ENCODE assay signal across 18 cellular contexts in genomic region chr4:86587016-86587713, GRCh38. TPM values are rescaled to one million over a fixed set of nuclear protein-coding genes. Genes with fewer than 3 reads are reported as not detected.
A peak's percentile ranks its signal among the peaks of the same experiment; 100 is the strongest.
DNase-seq lines count a peak whose midpoint lies in the region; ATAC-seq and TF ChIP-seq lines count a peak whose summit lies in the region.
"Had no signal": no experiment of that assay in that cellular context is flagged by ENCODE, and none has a peak within 500 bp of the region (broad histone marks: within the 10 kb centered on the region; RNA-seq: fewer than 3 reads in every experiment).

No MANE protein-coding gene starts in this region.

- H3K4me1 ChIP-seq in left ventricle myocardium inferior (no peaks in the 10 kb centered on the region), thyroid gland (peaks cover 4 to 22% of the 10 kb centered on the region in 2 donors)
- H3K4me1 ChIP-seq: gastrocnemius medialis had no signal

- H3K36me3 ChIP-seq in left ventricle myocardium inferior (no peaks in the 10 kb centered on the region), thyroid gland (no peaks in the 10 kb centered on the region)
- H3K36me3 ChIP-seq: brain microvascular endothelial cell, gastrocnemius medialis, HAP-1 had no signal

- TF ChIP-seq POLR2A in thyroid gland (IDR thresholded peaks at IDR 0.05): no peak

- DNase-seq in DMS53 (lab: John Stamatoyannopoulos, UW): peak; percentile 22
- DNase-seq in DMS53 treated with DMSO at 0.1 percent for 48 hours (lab: John Stamatoyannopoulos, UW; ENCODE audit: unreplicated experiment): no peak
- no peak for DNase-seq in left ventricle myocardium inferior
- peak; percentile 23 to 31 for DNase-seq in thyroid gland
- DNase-seq in KG1 (lab: John Stamatoyannopoulos, UW): no peak
- DNase-seq: activated CD4-positive, CD25-positive, alpha-beta regulatory T cell treated with anti-CD3 and anti-CD28 coated beads, Interleukin-2, amount 50 U/mL, for 72 hours; activated naive CD4-positive, alpha-beta T cell treated with anti-CD3 and anti-CD28 coated beads for 36 hours; brain microvascular endothelial cell; effector memory CD4-positive, alpha-beta T cell; gastrocnemius medialis; NCI-H1092 treated with DMSO at 0.1 percent for 48 hours; NCI-H226; stimulated activated naive CD4-positive, alpha-beta T cell had no signal

- peak overlapping the region; percentile 10 for H3K4me3 ChIP-seq in left ventricle myocardium inferior
- no peak overlapping the region for H3K4me3 ChIP-seq in thyroid gland (replicated peaks in 1 of 3)
- H3K4me3 ChIP-seq: gastrocnemius medialis, HAP-1 had no signal

- H3K27me3 ChIP-seq in left ventricle myocardium inferior (ENCODE audit: low read depth) (peaks cover 5% of the 10 kb centered on the region), thyroid gland (no peaks in the 10 kb centered on the region)
- H3K27me3 ChIP-seq: brain microvascular endothelial cell had no signal

- ATAC-seq in GM18867 (IDR thresholded peaks at IDR 0.05; ENCODE audit: unreplicated experiment) (no peak), GM18861 (IDR thresholded peaks at IDR 0.05; ENCODE audit: unreplicated experiment) (no peak)

- H3K27ac ChIP-seq in VCaP: peak overlapping the region; percentile 83
- peak overlapping the region; percentile 69 for H3K27ac ChIP-seq in left ventricle myocardium inferior (replicated peaks)
- peak overlapping the region; percentile 39 to 69 (median 69) for H3K27ac ChIP-seq in thyroid gland
- H3K27ac ChIP-seq: 22Rv1, brain microvascular endothelial cell had no signal

- intact Hi-C loops in left ventricle myocardium inferior (cut with micrococcal nuclease) (no loop called here), thyroid gland (cut with DNase I) (no loop called here)

- H3K9me3 ChIP-seq in left ventricle myocardium inferior (replicated peaks) (no peaks in the 10 kb centered on the region), thyroid gland (no peaks in the 10 kb centered on the region)
- H3K9me3 ChIP-seq: gastrocnemius medialis, HAP-1 had no signal

- 13 to 16% methylated on average over 4 of the region's 4 CpGs for WGBS in thyroid gland, 2 donors

- TF ChIP-seq CTCF in VCaP (conservative IDR thresholded peaks at IDR 0.05) (no peak), left ventricle myocardium inferior (IDR thresholded peaks at IDR 0.05; ENCODE audit: borderline replicate concordance) (no peak), thyroid gland (IDR thresholded peaks at IDR 0.05) (no peak)

RNA-seq across cellular contexts. Expression of gene PTPN13, which starts 7.0 kb away (rescaled TPM):
- 3.8 TPM for total RNA-seq in left ventricle myocardium inferior
- 10 to 100 TPM; 49.7 to 89.5 (median 64.0) TPM for total RNA-seq in thyroid gland

Comparison
In these comparisons a context has a peak if more than half of its experiments do, and no peak if none do; other contexts are left out.
1. DNase-seq: peak in DMS53 (single experiment) and thyroid gland (2 of 2); none in DMS53 treated with DMSO at 0.1 percent for 48 hours (single experiment), left ventricle myocardium inferior (single experiment) and KG1 (single experiment).
2. RNA of gene PTPN13, which starts 7.0 kb away (total RNA-seq): 49.7 to 89.5 TPM in thyroid gland; 3.8 TPM in left ventricle myocardium inferior (single experiment); every median in the first group is over 10 times any median in the second.
3. Peak in every context shown above with its lines, with median percentiles within 50 percentile points of each other: H3K27ac ChIP-seq.